Comparison of ENCODE assay signal across 29 cellular contexts in genomic region chr7:100402241-100402640, GRCh38. TPM values are rescaled to one million over a fixed set of nuclear protein-coding genes. Genes with fewer than 3 reads are reported as not detected.
"Had no signal": no experiment of that assay in that cellular context is flagged by ENCODE, and none has a peak within 500 bp of the region (broad histone marks: within the 10 kb centered on the region; RNA-seq: fewer than 3 reads in every experiment).

No MANE protein-coding gene starts in this region.

- H3K36me3 ChIP-seq: esophagus squamous epithelium, prostate gland, upper lobe of left lung had no signal

- H3K27ac ChIP-seq: coronary artery, esophagus squamous epithelium, hepatocyte, left lung, parathyroid adenoma, prostate gland, right atrium auricular region, testis, tibial artery, upper lobe of left lung had no signal

- H3K9ac ChIP-seq: parathyroid adenoma had no signal

- H3K9me3 ChIP-seq: esophagus squamous epithelium, left lung, prostate gland, right atrium auricular region, testis, tibial artery, upper lobe of left lung had no signal

- H3K27me3 ChIP-seq: esophagus squamous epithelium, hepatocyte, left lung, right atrium auricular region, testis, tibial artery, upper lobe of left lung had no signal

- H3K4me2 ChIP-seq: hepatocyte, smooth muscle cell had no signal

- H3K79me2 ChIP-seq: hepatocyte, parathyroid adenoma had no signal

- DNase-seq: effector memory CD8-positive, alpha-beta T cell; erythroblast; esophagus squamous epithelium; foreskin melanocyte; head of caudate nucleus; left cardiac atrium; left lung; mammary epithelial cell; mesendoderm; midbrain; naive thymus-derived CD8-positive, alpha-beta T cell; nephron progenitor cell; stimulated activated CD4-positive, alpha-beta T cell treated with anti-CD3 and anti-CD28 coated beads, Interleukin-12 subunit alpha, Interleukin-12 subunit beta, amount 100 ng/mL, for 4 hours; stimulated activated CD4-positive, alpha-beta T cell treated with anti-CD3 and anti-CD28 coated beads, Interleukin-1b, Interleukin-23, amount 100 ng/mL, for 48 hours; stimulated activated CD4-positive, alpha-beta T cell treated with anti-CD3 and anti-CD28 coated beads, Interleukin-4, amount 100 ng/mL, for 24 hours; stimulated activated naive CD8-positive, alpha-beta T cell treated with anti-CD3 and anti-CD28 coated beads, Interleukin-15, Interleukin-2, amounts not matched to agents 100 U/mL and 50 U/mL, for 24 hours; testis; tibial artery; upper lobe of left lung had no signal

- H3K9me3 Mint-ChIP-seq: effector memory CD8-positive, alpha-beta T cell; naive thymus-derived CD8-positive, alpha-beta T cell; nephron progenitor cell; stimulated activated effector memory CD8-positive, alpha-beta T cell treated with anti-CD3 and anti-CD28 coated beads, Interleukin-12 subunit alpha, Interleukin-12 subunit beta, amount 100 ng/mL, for 72 hours had no signal

- H3K27ac Mint-ChIP-seq: effector memory CD8-positive, alpha-beta T cell; nephron progenitor cell; stimulated activated effector memory CD8-positive, alpha-beta T cell treated with anti-CD3 and anti-CD28 coated beads, Interleukin-12 subunit alpha, Interleukin-12 subunit beta, amount 100 ng/mL, for 72 hours had no signal

- H2AFZ ChIP-seq: hepatocyte, parathyroid adenoma had no signal

- H3K4me3 Mint-ChIP-seq: effector memory CD8-positive, alpha-beta T cell; naive thymus-derived CD8-positive, alpha-beta T cell; nephron progenitor cell; stimulated activated effector memory CD8-positive, alpha-beta T cell treated with anti-CD3 and anti-CD28 coated beads, Interleukin-12 subunit alpha, Interleukin-12 subunit beta, amount 100 ng/mL, for 72 hours had no signal

- H3K27me3 Mint-ChIP-seq: effector memory CD8-positive, alpha-beta T cell; naive thymus-derived CD8-positive, alpha-beta T cell had no signal

- H3K4me1 ChIP-seq: parathyroid adenoma, prostate gland, right atrium auricular region, tibial artery had no signal

- ATAC-seq: effector memory CD8-positive, alpha-beta T cell; left cardiac atrium; left lung; naive thymus-derived CD8-positive, alpha-beta T cell; sciatic nerve; stimulated activated effector memory CD8-positive, alpha-beta T cell treated with anti-CD3 and anti-CD28 coated beads, Interleukin-12 subunit alpha, Interleukin-12 subunit beta, amount 100 ng/mL, for 72 hours; stimulated activated naive CD8-positive, alpha-beta T cell treated with anti-CD3 and anti-CD28 coated beads, Interleukin-15, Interleukin-2, amounts not matched to agents 100 U/mL and 50 U/mL, for 24 hours had no signal

- H3K4me3 ChIP-seq: coronary artery, esophagus squamous epithelium, hepatocyte, left lung, prostate gland, right atrium auricular region, smooth muscle cell, testis, tibial artery, upper lobe of left lung had no signal

RNA-seq across cellular contexts. Expression of gene PILRA, which starts 29.0 kb away (rescaled TPM):
- total RNA-seq: dermis microvascular lymphatic vessel endothelial cell, kidney epithelial cell had no signal
